ENCODE assay signal across 9 cellular contexts in genomic region chr21:44314561-44314960, GRCh38. TPM values are rescaled to one million over a fixed set of nuclear protein-coding genes. Genes with fewer than 3 reads are reported as not detected.
"Had no signal": no experiment of that assay in that cellular context is flagged by ENCODE, and none has a peak within 500 bp of the region (broad histone marks: within the 10 kb centered on the region; RNA-seq: fewer than 3 reads in every experiment).

No MANE protein-coding gene starts in this region.

- H3K9ac ChIP-seq: GM23248, KMS-11 had no signal

- H2AFZ ChIP-seq: GM23248 had no signal

- H3K27ac ChIP-seq: GM23248, HL-60, KMS-11 had no signal

- H3K4me2 ChIP-seq: KMS-11 had no signal

- DNase-seq: GM23248, GOT3, H9, HCEC 1CT, Karpas-422, KBM-7 had no signal

- H3K4me3 ChIP-seq: GM23248 had no signal

RNA-seq across cellular contexts. Expression of gene AIRE, which starts 28.9 kb away (rescaled TPM):
- polyA plus RNA-seq: GM23248 had no signal

RNA-seq across cellular contexts. Expression of gene TRPM2, which starts 38.9 kb away (rescaled TPM):
- polyA plus RNA-seq: GM23248 had no signal

RNA-seq across cellular contexts. Expression of gene DNMT3L, which starts 52.9 kb away (rescaled TPM):
- polyA plus RNA-seq: GM23248, IgD-negative memory B cell had no signal
